In genomic region chr13:111505175-111505777, GRCh38 we compare ENCODE assay signal across 12 cellular contexts.
DNase-seq lines count a peak whose midpoint lies in the region; ATAC-seq, FAIRE-seq and TF ChIP-seq lines count a peak whose summit lies in the region.
"Had no signal": no experiment of that assay in that cellular context is flagged by ENCODE, and none has a peak within 500 bp of the region (broad histone marks: within the 10 kb centered on the region; RNA-seq: fewer than 3 reads in every experiment).

No MANE protein-coding gene starts in this region.

- no peak for TF ChIP-seq EP300 in HepG2 (IDR thresholded peaks at IDR 0.05; ENCODE audit: low read depth in 2 of 2, low read length in 2 of 2)
- no peak for TF ChIP-seq EP300 in HepG2 (CRISPR knock-in tag; IDR thresholded peaks at IDR 0.05; ENCODE audit: borderline replicate concordance)
- TF ChIP-seq EP300 in sigmoid colon (IDR thresholded peaks at IDR 0.05) = no peak

- no peak overlapping the region for H3K27ac ChIP-seq in HepG2 (ENCODE audit: extremely low read length, insufficient read depth, low read length)
- no peak overlapping the region for H3K27ac ChIP-seq in right lobe of liver
- H3K27ac ChIP-seq in sigmoid colon = no peak overlapping the region
- H3K27ac ChIP-seq in CD8-positive, alpha-beta T cell (ENCODE audit: low read depth, low read length) = no peak overlapping the region

- ATAC-seq in HepG2 = peak; percentile 79
- no peak for ATAC-seq in right lobe of liver
- no peak for ATAC-seq in CD8-positive, alpha-beta T cell
- ATAC-seq: natural killer cell treated with Interleukin-12 subunit alpha and Interleukin-12 subunit beta and Interleukin-15 and Interleukin-18, amount 100 ng/mL, for 72 hours had no signal

- no peak for TF ChIP-seq RAD21 in HepG2 (CRISPR knock-in tag; IDR thresholded peaks at IDR 0.05)

- H3K4me1 Mint-ChIP-seq in glutamatergic neuron (ENCODE audit: low read depth, unreplicated experiment) = peaks cover 3% of the 10 kb centered on the region
- H3K4me1 Mint-ChIP-seq in CD8-positive, alpha-beta T cell (ENCODE audit: low read depth) = no peaks in the 10 kb centered on the region

- H3K36me3 Mint-ChIP-seq in glutamatergic neuron (ENCODE audit: unreplicated experiment) = no peaks in the 10 kb centered on the region
- no peaks in the 10 kb centered on the region for H3K36me3 Mint-ChIP-seq in CD8-positive, alpha-beta T cell
- H3K36me3 Mint-ChIP-seq: natural killer cell treated with Interleukin-12 subunit alpha and Interleukin-12 subunit beta and Interleukin-15 and Interleukin-18, amount 100 ng/mL, for 72 hours had no signal

- BruUV-seq in HepG2 (replicated peaks; lab: Mats Ljungman, UMichigan) = no TSS peak

- H3K9me3 ChIP-seq in HepG2 (ENCODE audit: low read length) (no peaks in the 10 kb centered on the region), right lobe of liver (no peaks in the 10 kb centered on the region), sigmoid colon (peaks cover 0 to 5% (median 2%) of the 10 kb centered on the region in 4 donors)
- no peaks in the 10 kb centered on the region for H3K9me3 ChIP-seq in CD8-positive, alpha-beta T cell (ENCODE audit: low read length)

- FAIRE-seq in HepG2 (lab: Jason Lieb, UNC) (no peak), urothelium cell line (lab: Jason Lieb, UNC) (no peak)

- no peak overlapping the region for H3K9ac ChIP-seq in HepG2 (ENCODE audit: insufficient read depth, low read depth, low read length)

- no peak for TF ChIP-seq POLR2A in HepG2 (IDR thresholded peaks at IDR 0.05; ENCODE audit: insufficient read depth in 1 of 2, low read depth in 2 of 2, low read length in 2 of 2)
- TF ChIP-seq POLR2A in right lobe of liver (IDR thresholded peaks at IDR 0.05) = no peak
- TF ChIP-seq POLR2A in sigmoid colon (IDR thresholded peaks at IDR 0.05) = no peak

- H3K4me3 ChIP-seq in HepG2 (replicated peaks in 1 of 3; ENCODE audit: insufficient read depth in 1 of 3, low read depth in 2 of 3, low read length in 3 of 3) = no peak overlapping the region
- no peak overlapping the region for H3K4me3 ChIP-seq in right lobe of liver
- H3K4me3 ChIP-seq in sigmoid colon = no peak overlapping the region
- no peak overlapping the region for H3K4me3 ChIP-seq in CD8-positive, alpha-beta T cell (ENCODE audit: low read depth, low read length)

- peaks cover 3% of the 10 kb centered on the region for H3K27me3 Mint-ChIP-seq in glutamatergic neuron (ENCODE audit: unreplicated experiment)
- peaks cover 23% of the 10 kb centered on the region for H3K27me3 Mint-ChIP-seq in CD8-positive, alpha-beta T cell (ENCODE audit: low read depth)

- H3K4me1 ChIP-seq in HepG2 (ENCODE audit: insufficient read depth, low read length) (no peaks in the 10 kb centered on the region), right lobe of liver (peaks cover 0 to 3% (median 0%) of the 10 kb centered on the region in 4 donors), sigmoid colon (no peaks in the 10 kb centered on the region)
- no peaks in the 10 kb centered on the region for H3K4me1 ChIP-seq in CD8-positive, alpha-beta T cell (ENCODE audit: insufficient read depth, low read length)

- intact Hi-C loops in HepG2 (cut with micrococcal nuclease; ENCODE audit: unreplicated experiment) (no loop called here), right lobe of liver (cut with DNase I) (no loop called here), sigmoid colon (cut with DNase I) (no loop called here)
- intact Hi-C loops in CD8-positive, alpha-beta T cell (cut with DNase I, micrococcal nuclease) = no loop called here

- peaks cover 4% of the 10 kb centered on the region for H3K9me3 Mint-ChIP-seq in glutamatergic neuron (ENCODE audit: unreplicated experiment)
- peaks cover 8% of the 10 kb centered on the region for H3K9me3 Mint-ChIP-seq in CD8-positive, alpha-beta T cell
- H3K9me3 Mint-ChIP-seq: natural killer cell treated with Interleukin-12 subunit alpha and Interleukin-12 subunit beta and Interleukin-15 and Interleukin-18, amount 100 ng/mL, for 72 hours had no signal

- TF ChIP-seq CTCF in HepG2 (CRISPR knock-in tag; IDR thresholded peaks at IDR 0.05) = peak; percentile 52
- TF ChIP-seq CTCF in right lobe of liver (IDR thresholded peaks at IDR 0.05) = peak in 2 of 4 donors; percentile 18 to 25
- peak; percentile 32 for TF ChIP-seq CTCF in glutamatergic neuron (IDR thresholded peaks at IDR 0.05; ENCODE audit: partially characterized antibody, unreplicated experiment)
- TF ChIP-seq CTCF in sigmoid colon (IDR thresholded peaks at IDR 0.05) = no peak
- TF ChIP-seq CTCF in CD8-positive, alpha-beta T cell (IDR thresholded peaks at IDR 0.05) = no peak

- no peak overlapping the region for H3K4me2 ChIP-seq in HepG2 (ENCODE audit: low read depth, low read length)

- POLR2A ChIA-PET in HepG2 (lab: Yijun Ruan, JAX) = no interaction called here
- POLR2A ChIA-PET in CD8-positive, alpha-beta T cell (lab: Charles Lee) = no interaction called here

- no peak overlapping the region for H2AFZ ChIP-seq in HepG2 (ENCODE audit: low read length)

- H3K27ac Mint-ChIP-seq in glutamatergic neuron (ENCODE audit: unreplicated experiment) = no peak overlapping the region
- no peak overlapping the region for H3K27ac Mint-ChIP-seq in CD8-positive, alpha-beta T cell
- H3K27ac Mint-ChIP-seq: natural killer cell treated with Interleukin-12 subunit alpha and Interleukin-12 subunit beta and Interleukin-15 and Interleukin-18, amount 100 ng/mL, for 72 hours had no signal

- CTCF ChIA-PET in HepG2 (lab: Yijun Ruan, JAX; ENCODE audit: low intra/inter-chr PET ratio, low total read pairs) = interaction anchor here (1.2 kb wide), 1 partner anchor 939 kb away, joined by 4 read pairs; no protein-coding TSS in a partner anchor
- CTCF ChIA-PET in CD8-positive, alpha-beta T cell (lab: Charles Lee) = no interaction called here

- in situ Hi-C loops in HepG2 (cut with HindIII; ENCODE audit: extremely low pct_ligation_motif_present, low pct_unique_long_range_greater_than_20kb) = no loop called here

- no peaks in the 10 kb centered on the region for H3K79me2 ChIP-seq in HepG2 (ENCODE audit: insufficient read depth, low read length)

- no peaks in the 10 kb centered on the region for H4K20me1 ChIP-seq in HepG2 (ENCODE audit: insufficient read depth, low read length)

- 46% methylated on average over 20 of the region's 20 CpGs for WGBS in HepG2 (ENCODE audit: low lambda C conversion rate)
- 19% methylated on average over 12 of the region's 20 CpGs for WGBS in right lobe of liver (ENCODE audit: insufficient coverage, low coverage, low lambda C conversion rate, missing lambda C conversion rate)
- WGBS in sigmoid colon, 2 donors = 36 to 44% methylated on average over 20 of the region's 20 CpGs

- no peak overlapping the region for H3K4me3 Mint-ChIP-seq in glutamatergic neuron (ENCODE audit: unreplicated experiment)
- H3K4me3 Mint-ChIP-seq in CD8-positive, alpha-beta T cell = no peak overlapping the region
- H3K4me3 Mint-ChIP-seq: natural killer cell treated with Interleukin-12 subunit alpha and Interleukin-12 subunit beta and Interleukin-15 and Interleukin-18, amount 100 ng/mL, for 72 hours had no signal

- DNase-seq in HepG2 (ENCODE audit: low spot score) (peak; percentile 12), right lobe of liver (no peak), NCI-H526 treated with DMSO at 0.1 percent for 48 hours (lab: John Stamatoyannopoulos, UW) (peak; percentile 45), glutamatergic neuron (peak; percentile 61), urothelium cell line (ENCODE audit: low spot score) (peak; percentile 29), DMS79 (lab: John Stamatoyannopoulos, UW) (no peak), sigmoid colon (no peak)
- no peak for DNase-seq in CD8-positive, alpha-beta T cell
- DNase-seq: NCI-H774; stimulated activated naive CD4-positive, alpha-beta T cell treated with Interleukin-2 at 50 U/mL for 16 hours; T-helper 1 cell had no signal

- H3K36me3 ChIP-seq in HepG2 (replicated peaks in 1 of 2; ENCODE audit: control insufficient read depth in 1 of 2, insufficient read depth in 2 of 2, low read length in 2 of 2) = no peaks in the 10 kb centered on the region
- no peaks in the 10 kb centered on the region for H3K36me3 ChIP-seq in right lobe of liver
- H3K36me3 ChIP-seq in sigmoid colon = no peaks in the 10 kb centered on the region
- H3K36me3 ChIP-seq in CD8-positive, alpha-beta T cell (ENCODE audit: insufficient read depth, low read length) = no peaks in the 10 kb centered on the region

- peaks cover 0 to 27% of the 10 kb centered on the region in 2 experiments; a peak in 3 of 5 replicates for H3K27me3 ChIP-seq in HepG2 (ENCODE audit: control insufficient read depth in 1 of 2, insufficient read depth in 2 of 2, low read length in 2 of 2)
- H3K27me3 ChIP-seq in right lobe of liver = no peaks in the 10 kb centered on the region
- peaks cover 0 to 12% (median 0%) of the 10 kb centered on the region in 3 donors for H3K27me3 ChIP-seq in sigmoid colon
- H3K27me3 ChIP-seq in CD8-positive, alpha-beta T cell (ENCODE audit: insufficient read depth, low read length) = no peaks in the 10 kb centered on the region

TF ChIP-seq in HepG2, 621 proteins besides CTCF, POLR2A, EP300 and RAD21:
- no peak for TF ChIP-seq RXRA (CRISPR knock-in tag; IDR thresholded peaks at IDR 0.05)
- TF ChIP-seq STAG1 (CRISPR knock-in tag; IDR thresholded peaks at IDR 0.05) = peak; percentile 43; the same call in 1 of the 2 replicates

Comparison
In these comparisons a context has a peak if more than half of its experiments do, and no peak if none do; other contexts are left out.
1. DNase-seq: peak in HepG2 (single experiment), NCI-H526 treated with DMSO at 0.1 percent for 48 hours (single experiment), glutamatergic neuron (single experiment) and urothelium cell line (single experiment); none in right lobe of liver (0 of 3), DMS79 (single experiment), sigmoid colon (single experiment) and CD8-positive, alpha-beta T cell (0 of 7).
2. CTCF ChIP-seq: peak in HepG2 (single experiment) and glutamatergic neuron (single experiment); none in sigmoid colon (0 of 4) and CD8-positive, alpha-beta T cell (single experiment).